Comparison of ENCODE assay signal across 2 cellular contexts in genomic region chr21:35993875-35994490, GRCh38.
TF ChIP-seq lines count a peak whose summit lies in the region.

No MANE protein-coding gene starts in this region.

TF ChIP-seq in HEK293, 187 proteins besides CTCF, POLR2A, EP300 and RAD21 (continues in another document):
- TF ChIP-seq, protein P1, sequence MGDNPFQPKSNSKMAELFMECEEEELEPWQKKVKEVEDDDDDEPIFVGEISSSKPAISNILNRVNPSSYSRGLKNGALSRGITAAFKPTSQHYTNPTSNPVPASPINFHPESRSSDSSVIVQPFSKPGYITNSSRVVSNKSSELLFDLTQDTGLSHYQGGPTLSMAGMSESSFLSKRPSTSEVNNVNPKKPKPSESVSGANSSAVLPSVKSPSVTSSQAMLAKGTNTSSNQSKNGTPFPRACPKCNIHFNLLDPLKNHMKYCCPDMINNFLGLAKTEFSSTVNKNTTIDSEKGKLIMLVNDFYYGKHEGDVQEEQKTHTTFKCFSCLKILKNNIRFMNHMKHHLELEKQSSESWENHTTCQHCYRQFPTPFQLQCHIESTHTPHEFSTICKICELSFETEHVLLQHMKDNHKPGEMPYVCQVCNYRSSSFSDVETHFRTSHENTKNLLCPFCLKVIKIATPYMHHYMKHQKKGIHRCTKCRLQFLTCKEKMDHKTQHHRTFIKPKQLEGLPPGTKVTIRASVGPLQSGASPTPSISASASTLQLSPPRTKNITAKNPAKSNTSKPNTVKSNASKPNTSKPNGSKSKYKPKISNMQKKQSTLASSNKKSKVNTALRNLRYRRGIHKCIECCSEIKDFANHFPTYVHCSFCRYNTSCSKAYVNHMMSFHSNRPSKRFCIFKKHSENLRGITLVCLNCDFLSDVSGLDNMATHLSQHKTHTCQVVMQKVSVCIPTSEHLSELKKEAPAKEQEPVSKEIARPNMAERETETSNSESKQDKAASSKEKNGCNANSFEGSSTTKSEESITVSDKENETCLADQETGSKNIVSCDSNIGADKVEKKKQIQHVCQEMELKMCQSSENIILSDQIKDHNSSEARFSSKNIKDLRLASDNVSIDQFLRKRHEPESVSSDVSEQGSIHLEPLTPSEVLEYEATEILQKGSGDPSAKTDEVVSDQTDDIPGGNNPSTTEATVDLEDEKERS (tag by site-specific recombination; IDR thresholded peaks at IDR 0.05), result no peak
- TF ChIP-seq, protein P2, sequence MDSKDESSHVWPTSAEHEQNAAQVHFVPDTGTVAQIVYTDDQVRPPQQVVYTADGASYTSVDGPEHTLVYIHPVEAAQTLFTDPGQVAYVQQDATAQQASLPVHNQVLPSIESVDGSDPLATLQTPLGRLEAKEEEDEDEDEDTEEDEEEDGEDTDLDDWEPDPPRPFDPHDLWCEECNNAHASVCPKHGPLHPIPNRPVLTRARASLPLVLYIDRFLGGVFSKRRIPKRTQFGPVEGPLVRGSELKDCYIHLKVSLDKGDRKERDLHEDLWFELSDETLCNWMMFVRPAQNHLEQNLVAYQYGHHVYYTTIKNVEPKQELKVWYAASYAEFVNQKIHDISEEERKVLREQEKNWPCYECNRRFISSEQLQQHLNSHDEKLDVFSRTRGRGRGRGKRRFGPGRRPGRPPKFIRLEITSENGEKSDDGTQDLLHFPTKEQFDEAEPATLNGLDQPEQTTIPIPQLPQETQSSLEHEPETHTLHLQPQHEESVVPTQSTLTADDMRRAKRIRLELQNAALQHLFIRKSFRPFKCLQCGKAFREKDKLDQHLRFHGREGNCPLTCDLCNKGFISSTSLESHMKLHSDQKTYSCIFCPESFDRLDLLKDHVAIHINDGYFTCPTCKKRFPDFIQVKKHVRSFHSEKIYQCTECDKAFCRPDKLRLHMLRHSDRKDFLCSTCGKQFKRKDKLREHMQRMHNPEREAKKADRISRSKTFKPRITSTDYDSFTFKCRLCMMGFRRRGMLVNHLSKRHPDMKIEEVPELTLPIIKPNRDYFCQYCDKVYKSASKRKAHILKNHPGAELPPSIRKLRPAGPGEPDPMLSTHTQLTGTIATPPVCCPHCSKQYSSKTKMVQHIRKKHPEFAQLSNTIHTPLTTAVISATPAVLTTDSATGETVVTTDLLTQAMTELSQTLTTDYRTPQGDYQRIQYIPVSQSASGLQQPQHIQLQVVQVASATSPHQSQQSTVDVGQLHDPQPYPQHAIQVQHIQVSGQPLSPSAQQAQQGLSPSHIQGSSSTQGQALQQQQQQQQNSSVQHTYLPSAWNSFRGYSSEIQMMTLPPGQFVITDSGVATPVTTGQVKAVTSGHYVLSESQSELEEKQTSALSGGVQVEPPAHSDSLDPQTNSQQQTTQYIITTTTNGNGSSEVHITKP (tag by site-specific recombination; IDR thresholded peaks at IDR 0.05), result no peak
- no peak for TF ChIP-seq ZNF654 (tag by site-specific recombination; IDR thresholded peaks at IDR 0.05; ENCODE audit: low read depth)
- no peak for TF ChIP-seq ZNF677 (tag by site-specific recombination; IDR thresholded peaks at IDR 0.05)
- TF ChIP-seq ZNF248 (tag by site-specific recombination; IDR thresholded peaks at IDR 0.05), result 0 out of 2 replicates have a peak, but pooled peaks have one; percentile 13
- 0 out of 2 replicates have a peak, but pooled peaks have one; percentile 12 for TF ChIP-seq ZNF621 (tag by site-specific recombination; IDR thresholded peaks at IDR 0.05)
- 0 out of 2 replicates have a peak, but pooled peaks have one; percentile 8 for TF ChIP-seq ZBTB48 (tag by site-specific recombination; IDR thresholded peaks at IDR 0.05)
- TF ChIP-seq ZNF2 (tag by site-specific recombination; IDR thresholded peaks at IDR 0.05), result no peak
- TF ChIP-seq ZNF18 (tag by site-specific recombination; IDR thresholded peaks at IDR 0.05), result peak; percentile 83
- TF ChIP-seq BCL11B (tag by site-specific recombination; IDR thresholded peaks at IDR 0.05; ENCODE audit: low read depth), result no peak
- no peak for TF ChIP-seq HOXA7 (CRISPR knock-in tag; IDR thresholded peaks at IDR 0.05; ENCODE audit: borderline replicate concordance)
- TF ChIP-seq TRIM28 (IDR thresholded peaks at IDR 0.05; ENCODE audit: borderline replicate concordance, low read length), result no peak
- TF ChIP-seq ZNF48 (tag by site-specific recombination; IDR thresholded peaks at IDR 0.05), result 0 out of 2 replicates have a peak, but pooled peaks have one; percentile 14
- no peak for TF ChIP-seq GLIS1 (tag by site-specific recombination; IDR thresholded peaks at IDR 0.05)
- TF ChIP-seq, protein P3, sequence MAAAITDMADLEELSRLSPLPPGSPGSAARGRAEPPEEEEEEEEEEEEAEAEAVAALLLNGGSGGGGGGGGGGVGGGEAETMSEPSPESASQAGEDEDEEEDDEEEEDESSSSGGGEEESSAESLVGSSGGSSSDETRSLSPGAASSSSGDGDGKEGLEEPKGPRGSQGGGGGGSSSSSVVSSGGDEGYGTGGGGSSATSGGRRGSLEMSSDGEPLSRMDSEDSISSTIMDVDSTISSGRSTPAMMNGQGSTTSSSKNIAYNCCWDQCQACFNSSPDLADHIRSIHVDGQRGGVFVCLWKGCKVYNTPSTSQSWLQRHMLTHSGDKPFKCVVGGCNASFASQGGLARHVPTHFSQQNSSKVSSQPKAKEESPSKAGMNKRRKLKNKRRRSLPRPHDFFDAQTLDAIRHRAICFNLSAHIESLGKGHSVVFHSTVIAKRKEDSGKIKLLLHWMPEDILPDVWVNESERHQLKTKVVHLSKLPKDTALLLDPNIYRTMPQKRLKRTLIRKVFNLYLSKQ (tag by site-specific recombination; IDR thresholded peaks at IDR 0.05; ENCODE audit: borderline replicate concordance), result no peak
- no peak for TF ChIP-seq ZNF645 (tag by site-specific recombination; IDR thresholded peaks at IDR 0.05)

TF ChIP-seq in H1, 55 proteins besides CTCF, POLR2A, EP300 and RAD21 (continued from another document):
- TF ChIP-seq EGR1 (IDR thresholded peaks at IDR 0.05; ENCODE audit: borderline replicate concordance, low read depth, low read length) (no peak), FOSL1 (IDR thresholded peaks at IDR 0.05; ENCODE audit: insufficient read depth, low read depth, low read length) (no peak), ZNF274 (IDR thresholded peaks at IDR 0.05; ENCODE audit: borderline replicate concordance, extremely low read depth, low read length) (no peak), BACH1 (IDR thresholded peaks at IDR 0.05; ENCODE audit: low read length) (no peak), SP4 (IDR thresholded peaks at IDR 0.05; ENCODE audit: low read length) (no peak), SUZ12 (IDR thresholded peaks at IDR 0.05; ENCODE audit: low read length) (no peak), HDAC6 (IDR thresholded peaks at IDR 0.05; ENCODE audit: low read depth, low read length) (no peak)
